ENCODE assay signal across 1 cellular context in the genomic region with DNA sequence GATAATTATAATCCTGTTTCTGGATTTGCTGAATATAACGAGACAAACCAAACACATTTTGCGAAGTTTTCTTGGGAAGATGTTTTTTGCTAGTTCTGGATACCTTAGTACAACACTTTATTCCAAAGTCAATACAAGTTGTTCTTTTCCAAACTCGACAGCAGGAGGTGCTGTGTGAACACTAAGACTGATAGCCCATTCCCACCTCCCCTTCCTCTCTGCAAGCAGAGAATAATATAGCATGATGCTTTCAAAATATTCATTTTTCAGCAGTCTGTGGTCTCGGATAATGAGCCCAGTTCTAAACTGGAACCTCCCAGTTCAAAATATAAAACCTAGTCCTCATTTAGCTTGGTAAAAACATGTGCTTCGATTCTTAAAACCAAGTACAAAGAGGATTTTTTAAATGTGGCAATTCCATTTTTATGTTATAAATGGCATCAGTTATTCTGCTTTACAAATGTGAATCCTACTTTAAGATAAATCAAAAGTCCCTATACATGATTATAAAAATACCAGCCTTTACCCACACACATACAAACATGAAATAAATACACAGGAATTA.
TF ChIP-seq lines count a peak whose summit lies in the region.

No MANE protein-coding gene starts in this region.

TF ChIP-seq in liver, 16 proteins besides CTCF, POLR2A, EP300 and RAD21 (continued from another document):
- TF ChIP-seq REST (IDR thresholded peaks at IDR 0.05) (no peak), TAF1 (conservative IDR thresholded peaks at IDR 0.05) (no peak), FOXA1 (IDR thresholded peaks at IDR 0.05) (no peak), FOXA2 (IDR thresholded peaks at IDR 0.05) (no peak), HNF4A (conservative IDR thresholded peaks at IDR 0.05) (no peak)
